ENCODE assay signal across 8 cellular contexts in genomic region chr19:38831142-38831605, GRCh38. TPM values are rescaled to one million over a fixed set of nuclear protein-coding genes. Genes with fewer than 3 reads are reported as not detected.
A peak's percentile ranks its signal among the peaks of the same experiment; 100 is the strongest.
DNase-seq lines count a peak whose midpoint lies in the region; ATAC-seq and TF ChIP-seq lines count a peak whose summit lies in the region.

No MANE protein-coding gene starts in this region.

- DNase-seq in ACHN: peak; percentile 96
- peak; percentile 42 for DNase-seq in NCI-H2029 treated with DMSO at 0.1 percent for 48 hours (lab: John Stamatoyannopoulos, UW)
- DNase-seq in activated naive CD8-positive, alpha-beta T cell treated with anti-CD3 and anti-CD28 coated beads, Interleukin-2, amount 50 U/mL, for 24 hours: peak; percentile 50
- peak; percentile 86 for DNase-seq in Right ventricle myocardium superior
- peak; percentile 48 for DNase-seq in omental fat pad (ENCODE audit: low spot score)
- no peak for DNase-seq in NCI-H2171 treated with DMSO at 0.1 percent for 48 hours (lab: John Stamatoyannopoulos, UW)

- no peaks in the 10 kb centered on the region for H3K9me3 Mint-ChIP-seq in activated naive CD8-positive, alpha-beta T cell treated with anti-CD3 and anti-CD28 coated beads, Interleukin-2, amount 50 U/mL, for 24 hours

- peaks cover 29% of the 10 kb centered on the region for H3K36me3 Mint-ChIP-seq in activated naive CD8-positive, alpha-beta T cell treated with anti-CD3 and anti-CD28 coated beads, Interleukin-2, amount 50 U/mL, for 24 hours (ENCODE audit: low read depth)

- peak overlapping the region; percentile 90 for H3K4me3 Mint-ChIP-seq in activated naive CD8-positive, alpha-beta T cell treated with anti-CD3 and anti-CD28 coated beads, Interleukin-2, amount 50 U/mL, for 24 hours

- H3K27me3 Mint-ChIP-seq in activated naive CD8-positive, alpha-beta T cell treated with anti-CD3 and anti-CD28 coated beads, Interleukin-2, amount 50 U/mL, for 24 hours: no peaks in the 10 kb centered on the region

- H3K4me3 ChIP-seq in GM08714 (ENCODE audit: low read length): peak overlapping the region; percentile 83

- peak overlapping the region; percentile 90 for H3K27ac Mint-ChIP-seq in activated naive CD8-positive, alpha-beta T cell treated with anti-CD3 and anti-CD28 coated beads, Interleukin-2, amount 50 U/mL, for 24 hours

- peak; percentile 38 for ATAC-seq in HG02642 (IDR thresholded peaks at IDR 0.05; ENCODE audit: poor library complexity, unreplicated experiment)
- peak; percentile 57 for ATAC-seq in activated naive CD8-positive, alpha-beta T cell treated with anti-CD3 and anti-CD28 coated beads, Interleukin-2, amount 50 U/mL, for 24 hours
- peak; percentile 75 for ATAC-seq in Right ventricle myocardium superior (ENCODE audit: poor library complexity)
- ATAC-seq in omental fat pad (ENCODE audit: low FRiP score): peak; percentile 53

- peaks cover 33% of the 10 kb centered on the region for H3K4me1 Mint-ChIP-seq in activated naive CD8-positive, alpha-beta T cell treated with anti-CD3 and anti-CD28 coated beads, Interleukin-2, amount 50 U/mL, for 24 hours

- no peak for TF ChIP-seq CTCF in omental fat pad (IDR thresholded peaks at IDR 0.05)

- intact Hi-C loops in Right ventricle myocardium superior (cut with DNase I): no loop called here

- in situ Hi-C loops in ACHN (cut with HindIII; ENCODE audit: low pct_ligation_motif_present, low pct_unique_long_range_greater_than_20kb, low sequenced_read_pairs): no loop called here

RNA-seq across cellular contexts. Expression of gene ECH1, which starts 0.4 kb away (rescaled TPM):
- total RNA-seq in Right ventricle myocardium superior: 1,260 TPM
- 100 to 1,000 TPM; 101 to 145 (median 128) TPM for total RNA-seq in omental fat pad

RNA-seq across cellular contexts. Expression of gene LGALS4, which starts 18.4 kb away (rescaled TPM):
- total RNA-seq in Right ventricle myocardium superior (0.86 TPM), omental fat pad (1 to 10 TPM in 1 of 4 donors, under 1 TPM in 1, not detected in 2; 0.46 to 1.6 TPM)

RNA-seq across cellular contexts. Expression of gene HNRNPL, which starts 18.6 kb away (rescaled TPM):
- total RNA-seq in Right ventricle myocardium superior (158 TPM), omental fat pad (100 to 1,000 TPM; 138 to 180 (median 169) TPM)

RNA-seq across cellular contexts. Expression of gene LGALS7B, which starts 42.2 kb away (rescaled TPM):
- total RNA-seq in Right ventricle myocardium superior (not detected), omental fat pad (not detected)

RNA-seq across cellular contexts. Expression of gene RINL, which starts 46.9 kb away (rescaled TPM):
- total RNA-seq in Right ventricle myocardium superior (6.3 TPM), omental fat pad (10 to 100 TPM in 1 of 4 donors, 1 to 10 TPM in 3; 5.3 to 10.4 (median 7.1) TPM)
